In the genomic region with DNA sequence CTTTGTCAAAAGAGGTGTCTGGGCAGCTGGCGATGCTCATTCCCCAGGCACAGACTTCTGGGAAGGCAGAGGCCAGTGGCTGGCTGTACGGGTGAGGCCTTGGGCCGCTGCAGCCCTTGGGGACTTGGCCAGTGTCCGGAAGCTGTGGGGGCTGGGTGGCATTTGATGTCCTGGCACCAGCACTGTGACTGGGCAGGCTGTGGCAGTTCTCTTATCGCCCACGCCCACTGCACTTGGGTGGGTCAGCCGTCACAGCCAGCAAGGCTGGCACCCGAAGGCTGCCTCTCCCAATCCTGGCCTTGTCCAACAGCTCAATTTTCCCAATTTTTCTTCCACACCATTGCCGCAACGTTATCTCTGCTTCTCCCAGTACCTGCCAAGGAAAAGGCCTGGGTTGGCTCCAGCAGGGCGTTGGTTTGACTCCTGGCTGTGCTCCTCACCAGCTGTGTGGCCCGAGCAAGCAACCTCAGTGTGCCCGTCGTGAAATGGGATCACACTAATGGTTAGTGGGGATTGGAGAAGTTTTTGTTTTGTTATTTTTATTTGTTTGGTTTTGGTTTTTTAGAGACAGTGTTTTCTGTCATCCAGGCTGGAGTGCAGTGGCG, we compare ENCODE assay signal across 11 cellular contexts. TPM values are rescaled to one million over a fixed set of nuclear protein-coding genes. Genes with fewer than 3 reads are reported as not detected.
DNase-seq lines count a peak whose midpoint lies in the region; ATAC-seq and TF ChIP-seq lines count a peak whose summit lies in the region.
"Had no signal": no experiment of that assay in that cellular context is flagged by ENCODE, and none has a peak within 500 bp of the region (broad histone marks: within the 10 kb centered on the region; RNA-seq: fewer than 3 reads in every experiment).

No MANE protein-coding gene starts in this region.

- ATAC-seq in HG02623 (IDR thresholded peaks at IDR 0.05; ENCODE audit: unreplicated experiment) (no peak), HG02852 (IDR thresholded peaks at IDR 0.05; ENCODE audit: unreplicated experiment) (no peak)
- ATAC-seq: activated CD4-positive, CD25-positive, alpha-beta regulatory T cell treated with anti-CD3 and anti-CD28 coated beads, Interleukin-2, amount 50 U/mL, for 24 hours had no signal

- H3K27me3 ChIP-seq in prostate gland (replicated peaks; ENCODE audit: insufficient read depth) (no peaks in the 10 kb centered on the region), WERI-Rb-1 (ENCODE audit: insufficient read depth, low read depth, severe bottlenecking) (no peaks in the 10 kb centered on the region)
- H3K27me3 ChIP-seq: hepatocyte had no signal

- WGBS in prostate gland, result 40% methylated on average over 14 of the region's 15 CpGs

- H3K9me3 ChIP-seq in prostate gland (no peaks in the 10 kb centered on the region), WERI-Rb-1 (ENCODE audit: severe bottlenecking) (no peaks in the 10 kb centered on the region)

- DNase-seq in C1 segment of cervical spinal cord (lab: John Stamatoyannopoulos, UW), result peak in 13 of 14 donors; percentile 11 to 66 (median 44)
- no peak for DNase-seq in immature natural killer cell
- peak; percentile 50 for DNase-seq in prostate gland (ENCODE audit: low spot score)
- no peak for DNase-seq in dedifferentiated amniotic fluid mesenchymal stem cell (ENCODE audit: extremely low spot score)
- DNase-seq in WERI-Rb-1, result no peak

- no peak for TF ChIP-seq POLR2A in prostate gland (IDR thresholded peaks at IDR 0.05)

- H3K4me1 ChIP-seq in prostate gland (replicated peaks), result no peaks in the 10 kb centered on the region

- H3K27ac ChIP-seq in prostate gland, result peak overlapping the region; percentile 11 to 36
- no peak overlapping the region for H3K27ac ChIP-seq in WERI-Rb-1
- H3K27ac ChIP-seq: hepatocyte, PC-9 had no signal

- TF ChIP-seq CTCF in brain (conservative IDR thresholded peaks at IDR 0.05) (no peak), prostate gland (IDR thresholded peaks at IDR 0.05) (no peak), WERI-Rb-1 (IDR thresholded peaks at IDR 0.05; ENCODE audit: low read depth, low read length) (no peak)

- H3K4me1 Mint-ChIP-seq in brain (no peaks in the 10 kb centered on the region), immature natural killer cell (peaks cover 62 to 66% of the 10 kb centered on the region in 2 donors)

- no peaks in the 10 kb centered on the region for H3K36me3 ChIP-seq in prostate gland
- H3K36me3 ChIP-seq in WERI-Rb-1, result no peaks in the 10 kb centered on the region

- intact Hi-C loops in prostate gland (cut with DNase I), result no loop called here

- H3K9me3 Mint-ChIP-seq in brain, result peaks cover 0 to 6% (median 0%) of the 10 kb centered on the region in 5 experiments
- no peaks in the 10 kb centered on the region for H3K9me3 Mint-ChIP-seq in immature natural killer cell

- H3K36me3 Mint-ChIP-seq in brain (peaks cover 15% of the 10 kb centered on the region), immature natural killer cell (no peaks in the 10 kb centered on the region)

- H3K4me3 Mint-ChIP-seq in brain, result no peak overlapping the region
- H3K4me3 Mint-ChIP-seq in immature natural killer cell, result peak overlapping the region; percentile 44 to 72 (median 65)

- H3K27ac Mint-ChIP-seq in brain, result peak overlapping the region in 3 of 5 experiments; percentile 42 to 90 (median 71)
- H3K27ac Mint-ChIP-seq in immature natural killer cell, result peak overlapping the region; percentile 70 to 89 (median 80)

- no peak overlapping the region for H3K4me3 ChIP-seq in prostate gland
- H3K4me3 ChIP-seq in WERI-Rb-1 (ENCODE audit: low read depth, low read length), result no peak overlapping the region
- H3K4me3 ChIP-seq: hepatocyte, PC-9 had no signal

- H3K27me3 Mint-ChIP-seq in brain (no peaks in the 10 kb centered on the region), immature natural killer cell (ENCODE audit: low read depth in 3 of 3) (peaks cover 0 to 1% (median 0%) of the 10 kb centered on the region in 3 donors)

RNA-seq across cellular contexts. Expression of gene SLC44A2, which starts 12.7 kb away (rescaled TPM):
- 143 TPM for polyA plus RNA-seq in brain (ENCODE audit: insufficient read depth, low read depth, low replicate concordance)
- polyA plus RNA-seq in immature natural killer cell, result 100 to 1,000 TPM; 195 to 449 (median 327) TPM
- 100 to 1,000 TPM in 1 of 2 donors, 10 to 100 TPM in 1; 91.1 to 402 TPM for total RNA-seq in prostate gland

RNA-seq across cellular contexts. Expression of gene AP1M2, which starts 25.5 kb away (rescaled TPM):
- polyA plus RNA-seq in brain (ENCODE audit: insufficient read depth, low read depth, low replicate concordance) (60.8 TPM), immature natural killer cell (1 to 10 TPM in 1 of 3 donors, not detected in 2; 1.8 TPM)
- total RNA-seq in prostate gland, result 10 to 100 TPM; 28.1 to 85.8 TPM

RNA-seq across cellular contexts. Expression of gene ILF3, which starts 41.5 kb away (rescaled TPM):
- polyA plus RNA-seq in brain (ENCODE audit: insufficient read depth, low read depth, low replicate concordance) (261 TPM), immature natural killer cell (100 to 1,000 TPM in 1 of 3 donors, 10 to 100 TPM in 2; 33.7 to 107 (median 52.2) TPM)
- total RNA-seq in prostate gland, result 100 to 1,000 TPM; 112 to 192 TPM

RNA-seq across cellular contexts. Expression of gene CDKN2D, which starts 43.8 kb away (rescaled TPM):
- polyA plus RNA-seq in brain (ENCODE audit: insufficient read depth, low read depth, low replicate concordance) (91.5 TPM), immature natural killer cell (100 to 1,000 TPM; 253 to 474 (median 308) TPM)
- 1 to 10 TPM; 3.7 to 8.2 TPM for total RNA-seq in prostate gland

RNA-seq across cellular contexts. Expression of gene KRI1, which starts 46.8 kb away (rescaled TPM):
- 23.3 TPM for polyA plus RNA-seq in brain (ENCODE audit: insufficient read depth, low read depth, low replicate concordance)
- 10 to 100 TPM in 2 of 3 donors, 1 to 10 TPM in 1; 5.7 to 44.4 (median 10.1) TPM for polyA plus RNA-seq in immature natural killer cell
- total RNA-seq in prostate gland, result 10 to 100 TPM; 23.6 to 23.8 TPM

Comparison
In these comparisons a context has a peak if more than half of its experiments do, and no peak if none do; other contexts are left out.
1. DNase-seq: peak in C1 segment of cervical spinal cord (13 of 14) and prostate gland (single experiment); none in immature natural killer cell (0 of 3), dedifferentiated amniotic fluid mesenchymal stem cell (single experiment) and WERI-Rb-1 (single experiment).
2. H3K4me3 Mint-ChIP-seq: peak in immature natural killer cell (5 of 5); none in brain (0 of 5).
3. RNA of gene AP1M2, which starts 25.5 kb away (polyA plus RNA-seq): 60.8 TPM in brain (single experiment); 1.8 TPM in immature natural killer cell; every median in the first group is over 10 times any median in the second.